In genomic region chr6:163249651-163250101, GRCh38 we compare ENCODE assay signal across 14 cellular contexts.
DNase-seq lines count a peak whose midpoint lies in the region; ATAC-seq and TF ChIP-seq lines count a peak whose summit lies in the region.
"Had no signal": no experiment of that assay in that cellular context is flagged by ENCODE, and none has a peak within 500 bp of the region (broad histone marks: within the 10 kb centered on the region; RNA-seq: fewer than 3 reads in every experiment).

No MANE protein-coding gene starts in this region.

- no peak overlapping the region for H3K4me3 ChIP-seq in GM23248
- H3K4me3 ChIP-seq in osteoblast (ENCODE audit: insufficient read depth, low read length), result no peak overlapping the region

- DNase-seq in GM23248, result peak; percentile 3
- peak; percentile 39 for DNase-seq in NCI-H69 (lab: John Stamatoyannopoulos, UW)
- peak; percentile 56 to 80 for DNase-seq in dermis microvascular lymphatic vessel endothelial cell (ENCODE audit: low read depth in 2 of 2)
- no peak for DNase-seq in osteoblast (ENCODE audit: insufficient read length, low spot score, missing footprints)
- no peak for DNase-seq in cerebellar nuclear complex (lab: John Stamatoyannopoulos, UW)
- DNase-seq: activated naive CD8-positive, alpha-beta T cell treated with anti-CD3 and anti-CD28 coated beads, Interleukin-2, amount 10 ng/mL, durations not matched to agents 7 days and 5 days; COR-L47; Karpas-422; NCI-H446; small intestine; T-helper 1 cell had no signal

- H3K4me1 ChIP-seq in GM23248 (ENCODE audit: insufficient read depth), result no peaks in the 10 kb centered on the region
- H3K4me1 ChIP-seq in osteoblast (ENCODE audit: insufficient read depth, low read length), result no peaks in the 10 kb centered on the region

- H3K36me3 ChIP-seq in GM23248 (ENCODE audit: low read depth), result no peaks in the 10 kb centered on the region
- no peaks in the 10 kb centered on the region for H3K36me3 ChIP-seq in osteoblast (ENCODE audit: insufficient read depth, low read length)

- in situ Hi-C loops in GM23248 (cut with MboI), result no loop called here

- no peak overlapping the region for H3K4me2 ChIP-seq in GM23248 (ENCODE audit: unreplicated experiment)
- H3K4me2 ChIP-seq in osteoblast (ENCODE audit: insufficient read depth, low read length), result peak overlapping the region; percentile 21

- H3K9me2 ChIP-seq in GM23248 (ENCODE audit: insufficient read depth), result no peaks in the 10 kb centered on the region

- H3K9me3 ChIP-seq in GM23248 (ENCODE audit: low read depth), result no peaks in the 10 kb centered on the region
- no peaks in the 10 kb centered on the region for H3K9me3 ChIP-seq in osteoblast (ENCODE audit: low read depth, low read length)

- H3K27me3 ChIP-seq in GM23248 (replicated peaks; ENCODE audit: insufficient read depth) (no peaks in the 10 kb centered on the region), osteoblast (ENCODE audit: insufficient read depth, low read length) (no peaks in the 10 kb centered on the region)

- H3K79me2 ChIP-seq in GM23248 (ENCODE audit: insufficient read depth), result no peaks in the 10 kb centered on the region
- no peaks in the 10 kb centered on the region for H3K79me2 ChIP-seq in osteoblast (ENCODE audit: insufficient read depth, low read length)

- TF ChIP-seq CTCF in osteoblast (IDR thresholded peaks at IDR 0.05; ENCODE audit: extremely low read depth, low read depth, low read length), result no peak

- no peaks in the 10 kb centered on the region for H3F3A ChIP-seq in GM23248 (ENCODE audit: insufficient read depth)

- H3K27ac ChIP-seq in GM23248, result no peak overlapping the region
- no peak overlapping the region for H3K27ac ChIP-seq in osteoblast (ENCODE audit: low read depth, low read length)

- H2AFZ ChIP-seq in GM23248 (no peak overlapping the region), osteoblast (ENCODE audit: low read length) (peak overlapping the region; percentile 75)

- no peak overlapping the region for H3K9ac ChIP-seq in GM23248

- ATAC-seq in HG02588 (IDR thresholded peaks at IDR 0.05; ENCODE audit: unreplicated experiment) (no peak), HG03175 (IDR thresholded peaks at IDR 0.05; ENCODE audit: unreplicated experiment) (no peak)
- ATAC-seq: HCT116 had no signal

- WGBS in GM23248 (ENCODE audit: low coverage in 1 of 2, low lambda C conversion rate in 2 of 2, missing lambda C conversion rate in 2 of 2), 2 experiments, result 46 to 50% methylated on average over 8 of the region's 8 CpGs

- H4K20me1 ChIP-seq in GM23248 (ENCODE audit: insufficient read depth) (no peaks in the 10 kb centered on the region), osteoblast (ENCODE audit: insufficient read depth, low read length) (no peaks in the 10 kb centered on the region)

Comparison
In these comparisons a context has a peak if more than half of its experiments do, and no peak if none do; other contexts are left out.
1. DNase-seq: peak in GM23248 (single experiment), NCI-H69 (single experiment) and dermis microvascular lymphatic vessel endothelial cell (2 of 2); none in osteoblast (single experiment) and cerebellar nuclear complex (0 of 2).